13 cellular contexts compared by ENCODE assay signal in the genomic region with DNA sequence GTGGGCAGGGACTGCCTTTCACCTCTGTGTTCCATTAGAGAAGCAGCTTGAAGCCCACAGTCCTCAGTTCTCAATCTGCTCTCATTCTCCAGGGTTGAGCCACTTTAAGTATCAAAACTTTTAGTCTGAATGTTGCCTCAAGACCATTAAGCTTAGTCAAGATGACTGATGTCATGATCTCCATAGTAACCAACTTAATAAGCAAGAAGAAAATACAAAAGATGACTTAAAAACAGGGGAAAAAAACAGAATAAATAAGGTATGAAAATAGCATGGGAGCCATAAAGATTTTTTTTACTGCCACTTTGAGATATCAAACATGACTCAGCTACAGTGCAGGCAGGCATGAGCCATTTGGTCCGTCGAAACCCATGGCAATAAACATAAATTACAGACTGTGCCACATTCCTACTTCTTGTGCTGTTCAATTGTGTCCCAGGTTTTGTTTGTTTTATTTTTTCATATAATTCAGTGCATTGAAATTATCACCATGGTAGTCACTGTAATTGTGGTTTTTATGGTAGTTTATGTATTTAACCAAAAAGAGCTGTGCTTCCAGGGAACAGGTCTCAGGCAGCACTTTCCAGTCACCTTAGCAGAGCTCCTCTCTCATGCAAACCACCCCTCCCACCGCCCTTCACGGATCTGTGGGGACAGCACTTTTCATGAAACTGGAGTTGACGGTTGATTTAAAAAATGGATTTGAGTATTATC.
DNase-seq lines count a peak whose midpoint lies in the region; ATAC-seq and TF ChIP-seq lines count a peak whose summit lies in the region.
"Had no signal": no experiment of that assay in that cellular context is flagged by ENCODE, and none has a peak within 500 bp of the region (broad histone marks: within the 10 kb centered on the region; RNA-seq: fewer than 3 reads in every experiment).

No MANE protein-coding gene starts in this region.

- no peak overlapping the region for H3K4me3 ChIP-seq in breast epithelium
- H3K4me3 ChIP-seq in astrocyte of the spinal cord (ENCODE audit: low read depth, low read length), result no peak overlapping the region
- H3K4me3 ChIP-seq in spleen, result no peak overlapping the region

- CTCF ChIA-PET in MCF 10A (lab: Yijun Ruan, JAX), result interaction anchor here (0.6 to 1.0 kb wide), 4 partner anchors 18 to 149 kb away, joined by 3 to 4 read pairs (median 4); no protein-coding TSS in a partner anchor

- BruUV-seq in MCF 10A (replicated peaks; lab: Mats Ljungman, UMichigan), result no TSS peak

- TF ChIP-seq POLR2A in breast epithelium (IDR thresholded peaks at IDR 0.05), result no peak
- TF ChIP-seq POLR2A in spleen (IDR thresholded peaks at IDR 0.05), result no peak

- no peak overlapping the region for H3K27ac ChIP-seq in breast epithelium
- H3K27ac ChIP-seq in spleen, result no peak overlapping the region
- H3K27ac ChIP-seq: C4-2B had no signal

- POLR2A ChIA-PET in MCF 10A (lab: Yijun Ruan, JAX), result interaction anchor here (0.5 to 1.1 kb wide), 3 partner anchors 9 to 309 kb away, joined by 3 to 5 read pairs (median 4); no protein-coding TSS in a partner anchor

- WGBS in spleen, 5 donors, result 57 to 72% (median 70%) methylated on average over 5 of the region's 5 CpGs

- in situ Hi-C loops in astrocyte of the spinal cord (cut with HindIII; ENCODE audit: low sequenced_read_pairs), result no loop called here
- in situ Hi-C loops in GM13977 (cut with MboI; ENCODE audit: low pct_unique_long_range_greater_than_20kb, low sequenced_read_pairs, unreplicated experiment), result no loop called here

- H3K4me3 Mint-ChIP-seq in MCF 10A (ENCODE audit: unreplicated experiment), result no peak overlapping the region
- H3K4me3 Mint-ChIP-seq: activated CD8-positive, alpha-beta T cell treated with anti-CD3 and anti-CD28 coated beads for 36 hours; activated naive CD4-positive, alpha-beta T cell treated with anti-CD3 and anti-CD28 coated beads for 36 hours had no signal

- H3K27me3 ChIP-seq in breast epithelium (no peaks in the 10 kb centered on the region), spleen (replicated peaks in 1 of 7) (peaks cover 0 to 30% (median 0%) of the 10 kb centered on the region in 7 donors)

- peak overlapping the region; percentile 96 for H3K27ac Mint-ChIP-seq in MCF 10A (ENCODE audit: low read depth, unreplicated experiment)
- H3K27ac Mint-ChIP-seq: activated CD8-positive, alpha-beta T cell treated with anti-CD3 and anti-CD28 coated beads for 36 hours; activated naive CD4-positive, alpha-beta T cell treated with anti-CD3 and anti-CD28 coated beads for 36 hours had no signal

- peaks cover 17% of the 10 kb centered on the region for H3K4me1 Mint-ChIP-seq in MCF 10A (ENCODE audit: insufficient read depth, unreplicated experiment)

- H3K4me1 ChIP-seq in breast epithelium (no peaks in the 10 kb centered on the region), spleen (no peaks in the 10 kb centered on the region)

- no peaks in the 10 kb centered on the region for H3K9me3 Mint-ChIP-seq in MCF 10A (ENCODE audit: unreplicated experiment)
- H3K9me3 Mint-ChIP-seq: activated CD8-positive, alpha-beta T cell treated with anti-CD3 and anti-CD28 coated beads for 36 hours; activated naive CD4-positive, alpha-beta T cell treated with anti-CD3 and anti-CD28 coated beads for 36 hours had no signal

- no peaks in the 10 kb centered on the region for H3K27me3 Mint-ChIP-seq in MCF 10A (ENCODE audit: insufficient read depth, unreplicated experiment)

- no peaks in the 10 kb centered on the region for H3K36me3 ChIP-seq in breast epithelium
- no peaks in the 10 kb centered on the region for H3K36me3 ChIP-seq in spleen

- H3K9me3 ChIP-seq in breast epithelium (no peaks in the 10 kb centered on the region), spleen (no peaks in the 10 kb centered on the region)

- intact Hi-C loops in MCF 10A (cut with micrococcal nuclease), result no loop called here
- intact Hi-C loops in breast epithelium (cut with DNase I; ENCODE audit: low total_unique reads), result no loop called here
- intact Hi-C loops in spleen (cut with DNase I; ENCODE audit: low total_unique reads), result no loop called here

- TF ChIP-seq CTCF in MCF 10A (IDR thresholded peaks at IDR 0.05; ENCODE audit: unreplicated experiment) (no peak), breast epithelium (IDR thresholded peaks at IDR 0.05) (no peak), astrocyte of the spinal cord (IDR thresholded peaks at IDR 0.05; ENCODE audit: low read depth, low read length) (no peak), spleen (IDR thresholded peaks at IDR 0.05 in 8 of 11, conservative IDR thresholded peaks at IDR 0.05 in 3 of 11) (no peak), GM13977 (IDR thresholded peaks at IDR 0.05; ENCODE audit: extremely low read depth, insufficient read depth, missing control alignments) (no peak)

- no peak for ATAC-seq in GM19023 (IDR thresholded peaks at IDR 0.05; ENCODE audit: unreplicated experiment)
- ATAC-seq: activated CD8-positive, alpha-beta T cell treated with anti-CD3 and anti-CD28 coated beads for 36 hours had no signal

- H3K36me3 Mint-ChIP-seq in MCF 10A (ENCODE audit: insufficient read depth, unreplicated experiment), result peaks cover 6% of the 10 kb centered on the region

- peak; percentile 6 for DNase-seq in MCF 10A (ENCODE audit: unreplicated experiment)
- DNase-seq in breast epithelium (ENCODE audit: low spot score in 2 of 2), result no peak
- DNase-seq in NCI-H146 treated with DMSO at 0.1 percent for 48 hours (lab: John Stamatoyannopoulos, UW; ENCODE audit: unreplicated experiment), result peak; percentile 64
- peak; percentile 35 for DNase-seq in astrocyte of the spinal cord (ENCODE audit: low read depth, low spot score)
- DNase-seq in stromal cell of bone marrow (ENCODE audit: low read depth), result peak; percentile 12
- no peak for DNase-seq in spleen
- DNase-seq in GM13977 (ENCODE audit: low spot score), result no peak
- DNase-seq: activated CD8-positive, alpha-beta T cell treated with anti-CD3 and anti-CD28 coated beads for 36 hours; activated naive CD4-positive, alpha-beta T cell treated with anti-CD3 and anti-CD28 coated beads for 36 hours; H7; T-helper 2 cell had no signal

Comparison
In these comparisons a context has a peak if more than half of its experiments do, and no peak if none do; other contexts are left out.
1. DNase-seq: peak in MCF 10A (single experiment), NCI-H146 treated with DMSO at 0.1 percent for 48 hours (single experiment), astrocyte of the spinal cord (single experiment) and stromal cell of bone marrow (single experiment); none in breast epithelium (0 of 2), spleen (single experiment) and GM13977 (single experiment).